In genomic region chr6:98848539-98849210, GRCh38 we compare ENCODE assay signal across 1 cellular context.
TF ChIP-seq lines count a peak whose summit lies in the region.

No MANE protein-coding gene starts in this region.

TF ChIP-seq in H1, 55 proteins besides CTCF, POLR2A, EP300 and RAD21:
- TF ChIP-seq SUZ12 (IDR thresholded peaks at IDR 0.05; ENCODE audit: low read length), result peak; percentile 19; the same call in 1 of the 2 replicates
- TF ChIP-seq RNF2 (IDR thresholded peaks at IDR 0.05; ENCODE audit: borderline replicate concordance, low read depth, low read length, missing control alignments, poor library complexity, severe bottlenecking), result no peak
